Comparison of ENCODE assay signal across 16 cellular contexts in genomic region chr11:35784699-35785098, GRCh38.
DNase-seq lines count a peak whose midpoint lies in the region; ATAC-seq and TF ChIP-seq lines count a peak whose summit lies in the region.
"Had no signal": no experiment of that assay in that cellular context is flagged by ENCODE, and none has a peak within 500 bp of the region (broad histone marks: within the 10 kb centered on the region; RNA-seq: fewer than 3 reads in every experiment).

No MANE protein-coding gene starts in this region.

- no peaks in the 10 kb centered on the region for H3K27me3 Mint-ChIP-seq in activated T-cell treated with anti-CD3 and anti-CD28 coated beads, Interleukin-2, amount 50 U/mL, for 24 hours
- H3K27me3 Mint-ChIP-seq: effector memory CD8-positive, alpha-beta T cell; memory B cell; stimulated activated naive B cell treated with anti-CD40 and anti-IgM and Interleukin-4, amounts not matched to agents 10 μg/mL and 1 μg/mL and 100 μg/mL, for 72 hours had no signal

- ATAC-seq in GM18868 (IDR thresholded peaks at IDR 0.05; ENCODE audit: unreplicated experiment) (peak; percentile 67), GM21825 (IDR thresholded peaks at IDR 0.05; ENCODE audit: unreplicated experiment) (peak; percentile 51), HG03565 (IDR thresholded peaks at IDR 0.05; ENCODE audit: unreplicated experiment) (peak; percentile 54)
- ATAC-seq: effector memory CD8-positive, alpha-beta T cell; stimulated activated naive B cell treated with anti-CD40 and anti-IgM and Interleukin-4, amounts not matched to agents 10 μg/mL and 1 μg/mL and 100 μg/mL, for 72 hours had no signal

- H3K9me3 Mint-ChIP-seq in activated T-cell treated with anti-CD3 and anti-CD28 coated beads, Interleukin-2, amount 50 U/mL, for 24 hours: no peaks in the 10 kb centered on the region
- H3K9me3 Mint-ChIP-seq: effector memory CD8-positive, alpha-beta T cell; memory B cell; stimulated activated naive B cell treated with anti-CD40 and anti-IgM and Interleukin-4, amounts not matched to agents 10 μg/mL and 1 μg/mL and 100 μg/mL, for 72 hours had no signal

- no peak overlapping the region for H3K4me3 Mint-ChIP-seq in activated T-cell treated with anti-CD3 and anti-CD28 coated beads, Interleukin-2, amount 50 U/mL, for 24 hours
- H3K4me3 Mint-ChIP-seq: effector memory CD8-positive, alpha-beta T cell; memory B cell; stimulated activated naive B cell treated with anti-CD40 and anti-IgM and Interleukin-4, amounts not matched to agents 10 μg/mL and 1 μg/mL and 100 μg/mL, for 72 hours had no signal

- DNase-seq in GM12865 (ENCODE audit: low read depth) (peak; percentile 19), DMS 273 treated with DMSO at 0.1 percent for 48 hours (lab: John Stamatoyannopoulos, UW) (no peak), foreskin melanocyte (no peak), OCI-M1 (lab: John Stamatoyannopoulos, UW) (no peak)
- DNase-seq in activated T-cell treated with anti-CD3 and anti-CD28 coated beads, Interleukin-2, amount 50 U/mL, for 24 hours: no peak
- DNase-seq: activated naive CD4-positive, alpha-beta T cell; DMS79; effector memory CD8-positive, alpha-beta T cell; NCI-H2081 treated with DMSO at 0.1 percent for 48 hours; sigmoid colon; stimulated activated naive B cell treated with anti-CD40 and anti-IgM and Interleukin-4, amounts not matched to agents 10 μg/mL and 1 μg/mL and 100 μg/mL, for 72 hours had no signal

- TF ChIP-seq CTCF in GM12865 (IDR thresholded peaks at IDR 0.05; ENCODE audit: insufficient read depth, low read depth, low read length, missing control alignments): no peak

- H3K36me3 Mint-ChIP-seq in activated T-cell treated with anti-CD3 and anti-CD28 coated beads, Interleukin-2, amount 50 U/mL, for 24 hours (ENCODE audit: low read depth): peaks cover 11% of the 10 kb centered on the region

- H3K4me1 Mint-ChIP-seq in activated T-cell treated with anti-CD3 and anti-CD28 coated beads, Interleukin-2, amount 50 U/mL, for 24 hours (ENCODE audit: low read depth): peaks cover 68% of the 10 kb centered on the region

- H3K4me3 ChIP-seq in GM12865 (ENCODE audit: low read depth, low read length): no peak overlapping the region
- H3K4me3 ChIP-seq: sigmoid colon, SJSA1 had no signal

- no peak overlapping the region for H3K27ac Mint-ChIP-seq in activated T-cell treated with anti-CD3 and anti-CD28 coated beads, Interleukin-2, amount 50 U/mL, for 24 hours
- H3K27ac Mint-ChIP-seq: memory B cell; stimulated activated naive B cell treated with anti-CD40 and anti-IgM and Interleukin-4, amounts not matched to agents 10 μg/mL and 1 μg/mL and 100 μg/mL, for 72 hours had no signal
